In the genomic region with DNA sequence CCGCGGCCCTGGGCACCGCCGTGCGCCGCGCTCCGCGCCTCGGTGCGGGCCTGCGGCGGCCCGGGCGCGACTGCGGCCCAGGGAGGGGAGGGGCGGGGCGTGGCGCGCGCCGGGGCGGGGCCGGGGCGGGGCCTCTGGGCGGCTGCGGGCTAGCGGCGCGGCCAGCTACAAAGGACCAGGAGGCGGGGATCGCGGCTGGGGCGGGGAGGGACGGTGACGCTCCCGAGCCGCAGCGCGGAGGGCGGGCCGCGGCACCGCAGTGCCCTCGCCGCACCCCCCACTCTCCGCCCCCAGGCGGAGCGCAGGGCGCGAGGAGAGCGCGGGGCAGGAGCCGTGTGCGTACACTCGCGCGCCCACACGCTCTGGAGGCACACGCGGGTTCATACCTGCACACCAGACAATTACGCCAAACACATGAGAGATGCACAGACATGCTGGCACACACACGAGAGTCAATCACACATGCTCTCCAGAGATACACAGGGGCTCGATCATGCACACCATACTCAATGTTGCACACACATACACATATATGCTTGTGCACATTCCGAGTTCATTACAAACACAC, we compare ENCODE assay signal across 10 cellular contexts. TPM values are rescaled to one million over a fixed set of nuclear protein-coding genes. Genes with fewer than 3 reads are reported as not detected.
DNase-seq lines count a peak whose midpoint lies in the region; ATAC-seq and TF ChIP-seq lines count a peak whose summit lies in the region.
"Had no signal": no experiment of that assay in that cellular context is flagged by ENCODE, and none has a peak within 500 bp of the region (broad histone marks: within the 10 kb centered on the region; RNA-seq: fewer than 3 reads in every experiment).

A gene (minus strand): TSS at position 74 of the 568 bp plus-strand sequence. CDS start 117 bp downstream, outside the sequence.

- no peaks in the 10 kb centered on the region for H3K36me3 ChIP-seq in stomach

- no peaks in the 10 kb centered on the region for H3K27me3 ChIP-seq in right cardiac atrium (ENCODE audit: control insufficient read depth, insufficient read depth)
- H3K27me3 ChIP-seq in stomach = peaks cover 24 to 98% (median 73%) of the 10 kb centered on the region in 3 donors

- H3K4me1 ChIP-seq in right cardiac atrium (ENCODE audit: control insufficient read depth, insufficient read depth, low read length) (no peaks in the 10 kb centered on the region), stomach (peaks cover 13 to 32% (median 25%) of the 10 kb centered on the region in 4 donors)

- peak; percentile 36 to 45 for ATAC-seq in right cardiac atrium
- no peak for ATAC-seq in HG02798 (IDR thresholded peaks at IDR 0.05; ENCODE audit: poor library complexity, unreplicated experiment)
- no peak for ATAC-seq in HG02610 (IDR thresholded peaks at IDR 0.05; ENCODE audit: unreplicated experiment)

- no peak for TF ChIP-seq EP300 in stomach (IDR thresholded peaks at IDR 0.05)

- DNase-seq in NCI-H1436 (lab: John Stamatoyannopoulos, UW) = peak; percentile 73
- no peak for DNase-seq in NCI-H1436 treated with DMSO at 0.1 percent for 48 hours (lab: John Stamatoyannopoulos, UW)
- peak; percentile 90 for DNase-seq in NCI-H82 (lab: John Stamatoyannopoulos, UW)
- peak in 1 of 3 donors; percentile 56 for DNase-seq in right cardiac atrium
- DNase-seq in stomach = no peak
- DNase-seq in NCI-H69 (lab: John Stamatoyannopoulos, UW) = no peak
- DNase-seq: activated T-cell treated with anti-CD3 and anti-CD28 coated beads, Interleukin-2, amount 50 U/mL, for 4 hours; stimulated activated CD4-positive, alpha-beta T cell treated with anti-CD3 and anti-CD28 coated beads, Interleukin-4, amount 100 ng/mL, for 4 hours had no signal

- H3K9me3 ChIP-seq in right cardiac atrium (ENCODE audit: control insufficient read depth, low read length) = peaks cover 3% of the 10 kb centered on the region
- H3K9me3 ChIP-seq in stomach = peaks cover 0 to 11% (median 4%) of the 10 kb centered on the region in 4 donors

- intact Hi-C loops in right cardiac atrium (cut with DNase I) = no loop called here
- intact Hi-C loops in stomach (cut with DNase I; ENCODE audit: low total_unique reads) = no loop called here

- H3K27ac ChIP-seq in right cardiac atrium (ENCODE audit: low read length) = no peak within 1 kb of the TSS
- H3K27ac ChIP-seq in stomach = no peak within 1 kb of the TSS

- no peak for TF ChIP-seq POLR2A in stomach (IDR thresholded peaks at IDR 0.05)

- TF ChIP-seq CTCF in stomach (IDR thresholded peaks at IDR 0.05) = no peak

- WGBS in right cardiac atrium = 3% methylated on average over 66 of the region's 66 CpGs
- 6 to 15% (median 7%) methylated on average over 9 to 62 of the region's 66 CpGs for WGBS in stomach, 5 donors

- H3K4me3 ChIP-seq in right cardiac atrium (ENCODE audit: low read length) (peak within 1 kb of the TSS; percentile 11), stomach (peak within 1 kb of the TSS; percentile 13 to 19 (median 18))

RNA-seq across cellular contexts. Expression of the gene that starts here (rescaled TPM):
- total RNA-seq in right cardiac atrium (1 to 10 TPM in 1 of 4 donors, under 1 TPM in 3; 0.40 to 1.0 (median 0.71) TPM), stomach (10 to 100 TPM in 1 of 5 donors, 1 to 10 TPM in 3, not detected in 1; 1.2 to 21.4 (median 5.2) TPM)
- polyA plus RNA-seq in right cardiac atrium (0.43 TPM), stomach (1 to 10 TPM; 1.4 to 2.1 (median 1.9) TPM)

Comparison
In these comparisons a context has a peak if more than half of its experiments do, and no peak if none do; other contexts are left out.
1. DNase-seq: peak in NCI-H1436 (single experiment) and NCI-H82 (single experiment); none in NCI-H1436 treated with DMSO at 0.1 percent for 48 hours (single experiment), stomach (single experiment) and NCI-H69 (single experiment).
2. ATAC-seq: peak in right cardiac atrium (2 of 2); none in HG02798 (single experiment) and HG02610 (single experiment).